ENCODE assay signal across 8 cellular contexts in the genomic region with DNA sequence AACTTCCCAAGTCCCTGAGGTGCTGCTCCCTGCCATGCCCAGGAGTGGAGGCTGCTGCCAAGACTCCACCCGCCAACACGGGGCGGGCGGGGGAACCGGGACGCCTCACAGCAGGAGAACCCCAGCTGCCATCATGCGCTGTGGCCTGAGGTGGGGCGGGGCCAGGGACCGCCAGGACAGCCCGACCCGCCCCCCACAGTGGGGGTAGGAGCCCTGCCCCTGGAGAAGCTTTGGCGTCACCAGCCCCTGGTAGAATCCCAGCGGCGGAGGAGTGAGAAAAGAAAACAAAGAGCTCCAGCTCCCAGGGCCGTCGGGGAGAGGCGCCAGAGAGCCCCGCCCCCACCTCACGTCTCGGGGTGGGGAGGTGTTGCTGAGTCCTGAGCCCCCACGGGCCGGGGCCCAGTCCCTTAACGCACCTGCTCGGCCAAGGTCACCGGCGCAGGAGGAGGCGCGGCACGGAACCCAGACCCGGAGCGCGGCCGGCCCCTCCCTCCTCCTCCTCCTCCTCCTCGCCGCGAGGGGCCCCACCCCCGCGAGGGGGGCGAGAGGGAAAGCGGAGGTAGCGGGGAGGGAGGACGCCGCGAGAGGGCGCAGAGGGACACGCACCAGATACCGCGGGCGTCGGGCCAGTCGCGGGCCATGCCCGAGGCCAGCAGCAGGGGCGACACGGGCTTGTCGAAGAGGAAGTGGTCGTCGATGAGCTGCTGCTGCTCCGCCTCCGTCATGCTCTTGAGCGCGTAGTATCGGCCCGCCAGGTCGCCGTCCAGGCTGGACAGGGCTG. TPM values are rescaled to one million over a fixed set of nuclear protein-coding genes. Genes with fewer than 3 reads are reported as not detected.
A peak's percentile ranks its signal among the peaks of the same experiment; 100 is the strongest.
DNase-seq lines count a peak whose midpoint lies in the region; ATAC-seq and TF ChIP-seq lines count a peak whose summit lies in the region.

No MANE protein-coding gene starts in this region.

- H3K9ac ChIP-seq in neural cell (ENCODE audit: low read length) = peak overlapping the region; percentile 97

- intact Hi-C loops in PC-9 (cut with micrococcal nuclease; ENCODE audit: unreplicated experiment) = loop anchor here (1.0 to 5.0 kb wide), 3 partner anchors 19 to 41 kb away; a partner anchor contains a TSS

- H3K27me3 ChIP-seq in PC-9 (ENCODE audit: insufficient read depth, low read depth) = no peaks in the 10 kb centered on the region
- H3K27me3 ChIP-seq in neural cell (ENCODE audit: insufficient read depth, low read depth, low read length) = no peaks in the 10 kb centered on the region

- BruUV-seq in PC-9 (replicated peaks; lab: Mats Ljungman, UMichigan) = TSS peak; percentile 44

- POLR2A ChIA-PET in PC-9 (lab: Charles Lee; ENCODE audit: unreplicated experiment) = interaction anchor here (0.6 to 1.0 kb wide), 5 partner anchors 19 to 587 kb away, joined by 3 to 5 read pairs (median 3); no protein-coding TSS in a partner anchor

- peaks cover 21% of the 10 kb centered on the region for H4K20me1 ChIP-seq in PC-9 (ENCODE audit: insufficient read depth)
- H4K20me1 ChIP-seq in neural cell (ENCODE audit: insufficient read depth) = peaks cover 19% of the 10 kb centered on the region

- DNase-seq in DMS79 (lab: John Stamatoyannopoulos, UW) (peak; percentile 84), HUDEP-2 (lab: John Stamatoyannopoulos, UW; ENCODE audit: unreplicated experiment in 76 of 76) (peak in 73 of 76 experiments; percentile 44 to 89 (median 75)), PC-9 (peak; percentile 82 to 95), fibroblast of villous mesenchyme (ENCODE audit: low read depth) (peak; percentile 67)
- DNase-seq in activated T-helper 9 cell treated with anti-CD3 and anti-CD28 coated beads, Interleukin-2, amount 50 U/mL, for 16 hours (ENCODE audit: low read depth) = peak; percentile 47

- H3K9me3 ChIP-seq in PC-9 (ENCODE audit: insufficient read depth, low read depth) = no peaks in the 10 kb centered on the region
- no peaks in the 10 kb centered on the region for H3K9me3 ChIP-seq in neural cell (ENCODE audit: low read length)

- H2AFZ ChIP-seq in PC-9 (peak overlapping the region; percentile 76), neural cell (ENCODE audit: low read depth, low read length) (no peak overlapping the region)

- no peak for TF ChIP-seq EP300 in neural cell (conservative IDR thresholded peaks at IDR 0.05; ENCODE audit: poor library complexity, severe bottlenecking)

- TF ChIP-seq CTCF in PC-9 (conservative IDR thresholded peaks at IDR 0.05) (peak; percentile 81), fibroblast of villous mesenchyme (IDR thresholded peaks at IDR 0.05; ENCODE audit: insufficient read depth, low read depth, low read length) (peak; percentile 54), neural cell (IDR thresholded peaks at IDR 0.05; ENCODE audit: poor library complexity, severe bottlenecking) (peak; percentile 75)

- H3K4me2 ChIP-seq in PC-9 (peak overlapping the region; percentile 73), neural cell (ENCODE audit: low read length) (peak overlapping the region; percentile 44)

- no peak for ATAC-seq in HG02759 (IDR thresholded peaks at IDR 0.05; ENCODE audit: unreplicated experiment)

- H3K4me1 ChIP-seq in PC-9 (replicated peaks; ENCODE audit: insufficient read depth) = peaks cover 11% of the 10 kb centered on the region

- TF ChIP-seq RAD21 in neural cell (conservative IDR thresholded peaks at IDR 0.05) = peak; percentile 49

- H3K27ac ChIP-seq in PC-9 (peak overlapping the region; percentile 16), neural cell (ENCODE audit: low read length) (peak overlapping the region; percentile 90), temporal lobe (ENCODE audit: low read depth, low read length) (peak overlapping the region; percentile 87)

- no peaks in the 10 kb centered on the region for H3K36me3 ChIP-seq in PC-9 (ENCODE audit: low read depth)
- peaks cover 7% of the 10 kb centered on the region for H3K36me3 ChIP-seq in neural cell (ENCODE audit: insufficient read depth, low read length)

- no peaks in the 10 kb centered on the region for H3K9me2 ChIP-seq in PC-9 (ENCODE audit: insufficient read depth)
- no peaks in the 10 kb centered on the region for H3K9me2 ChIP-seq in neural cell (ENCODE audit: insufficient read depth, low read length)

- H3K4me3 ChIP-seq in PC-9 (peak overlapping the region; percentile 66), fibroblast of villous mesenchyme (ENCODE audit: low read depth, low read length) (peak overlapping the region; percentile 60), neural cell (ENCODE audit: low read length) (peak overlapping the region; percentile 91)

- H3K79me2 ChIP-seq in PC-9 (ENCODE audit: low read depth) (no peaks in the 10 kb centered on the region), neural cell (replicated peaks; ENCODE audit: insufficient read depth, low read length) (peaks cover 16% of the 10 kb centered on the region)

- H3F3A ChIP-seq in PC-9 (ENCODE audit: insufficient read depth, low read depth) = peaks cover 62% of the 10 kb centered on the region
- no peaks in the 10 kb centered on the region for H3F3A ChIP-seq in neural cell (ENCODE audit: insufficient read depth, low read length, poor library complexity, severe bottlenecking)

- CTCF ChIA-PET in PC-9 (lab: Charles Lee) = interaction anchor here (0.6 to 2.2 kb wide), 7 partner anchors 13 to 41 kb away, joined by 3 to 15 read pairs (median 5); no protein-coding TSS in a partner anchor

TF ChIP-seq in neural cell, 6 proteins besides CTCF, POLR2A, EP300 and RAD21:
- TF ChIP-seq MXI1 (conservative IDR thresholded peaks at IDR 0.05; ENCODE audit: poor library complexity, severe bottlenecking) = peak; percentile 53
- no peak for TF ChIP-seq TAF1 (IDR thresholded peaks at IDR 0.05; ENCODE audit: low read depth)
- TF ChIP-seq, protein P1, sequence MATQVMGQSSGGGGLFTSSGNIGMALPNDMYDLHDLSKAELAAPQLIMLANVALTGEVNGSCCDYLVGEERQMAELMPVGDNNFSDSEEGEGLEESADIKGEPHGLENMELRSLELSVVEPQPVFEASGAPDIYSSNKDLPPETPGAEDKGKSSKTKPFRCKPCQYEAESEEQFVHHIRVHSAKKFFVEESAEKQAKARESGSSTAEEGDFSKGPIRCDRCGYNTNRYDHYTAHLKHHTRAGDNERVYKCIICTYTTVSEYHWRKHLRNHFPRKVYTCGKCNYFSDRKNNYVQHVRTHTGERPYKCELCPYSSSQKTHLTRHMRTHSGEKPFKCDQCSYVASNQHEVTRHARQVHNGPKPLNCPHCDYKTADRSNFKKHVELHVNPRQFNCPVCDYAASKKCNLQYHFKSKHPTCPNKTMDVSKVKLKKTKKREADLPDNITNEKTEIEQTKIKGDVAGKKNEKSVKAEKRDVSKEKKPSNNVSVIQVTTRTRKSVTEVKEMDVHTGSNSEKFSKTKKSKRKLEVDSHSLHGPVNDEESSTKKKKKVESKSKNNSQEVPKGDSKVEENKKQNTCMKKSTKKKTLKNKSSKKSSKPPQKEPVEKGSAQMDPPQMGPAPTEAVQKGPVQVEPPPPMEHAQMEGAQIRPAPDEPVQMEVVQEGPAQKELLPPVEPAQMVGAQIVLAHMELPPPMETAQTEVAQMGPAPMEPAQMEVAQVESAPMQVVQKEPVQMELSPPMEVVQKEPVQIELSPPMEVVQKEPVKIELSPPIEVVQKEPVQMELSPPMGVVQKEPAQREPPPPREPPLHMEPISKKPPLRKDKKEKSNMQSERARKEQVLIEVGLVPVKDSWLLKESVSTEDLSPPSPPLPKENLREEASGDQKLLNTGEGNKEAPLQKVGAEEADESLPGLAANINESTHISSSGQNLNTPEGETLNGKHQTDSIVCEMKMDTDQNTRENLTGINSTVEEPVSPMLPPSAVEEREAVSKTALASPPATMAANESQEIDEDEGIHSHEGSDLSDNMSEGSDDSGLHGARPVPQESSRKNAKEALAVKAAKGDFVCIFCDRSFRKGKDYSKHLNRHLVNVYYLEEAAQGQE (IDR thresholded peaks at IDR 0.05; ENCODE audit: borderline replicate concordance) = peak; percentile 6
- TF ChIP-seq SMC3 (conservative IDR thresholded peaks at IDR 0.05; ENCODE audit: poor library complexity) = peak; percentile 67
- no peak for TF ChIP-seq EZH2 (IDR thresholded peaks at IDR 0.05; ENCODE audit: borderline replicate concordance, insufficient read depth, low read length, poor library complexity, severe bottlenecking)
- no peak for TF ChIP-seq POLR2AphosphoS5 (IDR thresholded peaks at IDR 0.05)

RNA-seq across cellular contexts. Expression of a gene that starts 1.8 kb away (rescaled TPM):
- 64.4 and 66.8 TPM in 2 replicates for total RNA-seq in PC-9 (2021)
- 9.0 and 17.7 TPM in 2 replicates for total RNA-seq in fibroblast of villous mesenchyme
- 918 and 1,148 TPM in 2 replicates for polyA plus RNA-seq in neural cell
- 398 and 444 TPM in 2 replicates for polyA minus RNA-seq in neural cell
- total RNA-seq in temporal lobe = 249 TPM

RNA-seq across cellular contexts. Expression of a gene that starts 8.1 kb away (rescaled TPM):
- total RNA-seq in PC-9 (2021) (22.5 and 25.9 TPM in 2 replicates), fibroblast of villous mesenchyme (8.2 and 9.7 TPM in 2 replicates), temporal lobe (4.7 TPM)
- polyA plus RNA-seq in neural cell = 8.2 and 10.2 TPM in 2 replicates
- polyA minus RNA-seq in neural cell = 5.9 and 6.8 TPM in 2 replicates

RNA-seq across cellular contexts. Expression of a gene that starts 41.6 kb away (rescaled TPM):
- 61.5 and 76.5 TPM in 2 replicates for total RNA-seq in PC-9 (2021)
- total RNA-seq in fibroblast of villous mesenchyme = 28.3 and 42.7 TPM in 2 replicates
- 25.5 and 27.2 TPM in 2 replicates for polyA plus RNA-seq in neural cell
- polyA minus RNA-seq in neural cell = 53.6 and 58.3 TPM in 2 replicates
- total RNA-seq in temporal lobe = 32.2 TPM

RNA-seq across cellular contexts. Expression of a gene that starts 41.9 kb away (rescaled TPM):
- total RNA-seq in PC-9 (2021) (93.8 and 101 TPM in 2 replicates), fibroblast of villous mesenchyme (22.9 and 32.0 TPM in 2 replicates), temporal lobe (26.8 TPM)
- polyA plus RNA-seq in neural cell = 86.5 and 169 TPM in 2 replicates
- 36.3 and 39.6 TPM in 2 replicates for polyA minus RNA-seq in neural cell

Comparison
In these comparisons a context has a peak if more than half of its experiments do, and no peak if none do; other contexts are left out.
1. H3K27ac ChIP-seq: peak in every context shown above with its lines; median percentile 90 in neural cell; 87 in temporal lobe; 16 in PC-9.